Comparison of ENCODE assay signal across 8 cellular contexts in the genomic region with DNA sequence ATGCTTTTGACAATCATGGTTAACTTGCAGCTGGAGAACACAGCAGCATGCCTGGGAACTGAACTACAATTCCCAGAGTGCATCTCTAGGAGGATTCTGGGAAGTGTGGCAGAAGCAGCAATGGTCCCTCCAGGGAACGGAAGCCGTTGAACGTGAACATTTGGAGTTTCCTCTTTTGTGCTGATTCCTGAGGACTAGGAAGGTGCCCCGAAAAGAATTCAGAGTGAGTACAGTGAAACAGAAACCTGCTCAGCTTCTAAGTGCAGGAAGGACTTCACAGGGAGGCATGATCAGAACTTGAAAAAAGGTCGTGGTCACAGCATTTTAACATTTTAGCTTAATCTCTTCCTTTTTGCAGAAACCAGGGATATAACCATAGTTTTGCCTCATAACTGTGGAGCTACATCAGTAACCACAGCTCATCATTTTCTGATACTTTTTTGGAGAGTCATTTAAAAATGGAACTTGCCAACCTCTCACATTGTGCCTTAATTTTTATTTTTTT. TPM values are rescaled to one million over a fixed set of nuclear protein-coding genes. Genes with fewer than 3 reads are reported as not detected.
DNase-seq lines count a peak whose midpoint lies in the region; ATAC-seq and TF ChIP-seq lines count a peak whose summit lies in the region.

Gene NUDT13 (plus strand): TSS at position 111 of the 505 bp plus-strand sequence. CDS start 3,911 bp downstream, outside the sequence.

- H3K36me3 Mint-ChIP-seq in CD4-positive, alpha-beta memory T cell: peaks cover 22 to 23% of the 10 kb centered on the region in 2 donors
- peaks cover 24% of the 10 kb centered on the region for H3K36me3 Mint-ChIP-seq in activated CD4-positive, alpha-beta memory T cell treated with anti-CD3 and anti-CD28 coated beads for 36 hours

- H3K4me1 ChIP-seq in CD4-positive, alpha-beta memory T cell (ENCODE audit: insufficient read depth, low read length): peaks cover 10% of the 10 kb centered on the region
- H3K4me1 ChIP-seq in effector memory CD4-positive, alpha-beta T cell (ENCODE audit: control insufficient read depth, insufficient read depth, low read length, poor library complexity, severe bottlenecking): no peaks in the 10 kb centered on the region
- peaks cover 0 to 6% (median 0%) of the 10 kb centered on the region in 4 donors for H3K4me1 ChIP-seq in right lobe of liver

- POLR2A ChIA-PET in CD4-positive, alpha-beta memory T cell (lab: Charles Lee; ENCODE audit: partially characterized antibody): interaction anchor here (1.3 to 3.4 kb wide), 3 partner anchors 11 to 755 kb away, joined by 3 to 51 read pairs (median 6); partner anchors contain the start of genes DNAJB12 and P4HA1
- POLR2A ChIA-PET in activated CD4-positive, alpha-beta memory T cell treated with anti-CD3 and anti-CD28 coated beads for 36 hours (lab: Charles Lee): interaction anchor here (0.9 to 2.1 kb wide), 2 partner anchors 13 to 58 kb away, joined by 3 to 12 read pairs; partner anchors contain the start of gene P4HA1

- H3K27me3 ChIP-seq in CD4-positive, alpha-beta memory T cell (ENCODE audit: insufficient read depth, low read length): no peaks in the 10 kb centered on the region
- no peaks in the 10 kb centered on the region for H3K27me3 ChIP-seq in effector memory CD4-positive, alpha-beta T cell (replicated peaks; ENCODE audit: control insufficient read depth, insufficient read depth, low read length, poor library complexity, severe bottlenecking)
- H3K27me3 ChIP-seq in right lobe of liver: no peaks in the 10 kb centered on the region

- peaks cover 4 to 15% (median 9%) of the 10 kb centered on the region in 4 donors for H3K4me1 Mint-ChIP-seq in CD4-positive, alpha-beta memory T cell
- peaks cover 10% of the 10 kb centered on the region for H3K4me1 Mint-ChIP-seq in activated CD4-positive, alpha-beta memory T cell treated with anti-CD3 and anti-CD28 coated beads for 36 hours (ENCODE audit: low read depth)

- H3K27me3 Mint-ChIP-seq in CD4-positive, alpha-beta memory T cell: no peaks in the 10 kb centered on the region
- H3K27me3 Mint-ChIP-seq in activated CD4-positive, alpha-beta memory T cell treated with anti-CD3 and anti-CD28 coated beads for 36 hours: no peaks in the 10 kb centered on the region

- H3K9me3 ChIP-seq in CD4-positive, alpha-beta memory T cell (ENCODE audit: control insufficient read depth in 1 of 2, low read length in 2 of 2): no peaks in the 10 kb centered on the region
- H3K9me3 ChIP-seq in effector memory CD4-positive, alpha-beta T cell (ENCODE audit: control insufficient read depth, low read length): no peaks in the 10 kb centered on the region
- no peaks in the 10 kb centered on the region for H3K9me3 ChIP-seq in right lobe of liver

- H3K4me3 ChIP-seq in CD4-positive, alpha-beta memory T cell (ENCODE audit: low read length in 2 of 2): peak within 1 kb of the TSS; percentile 12 to 57
- H3K4me3 ChIP-seq in effector memory CD4-positive, alpha-beta T cell (ENCODE audit: insufficient read depth, low read depth, low read length, poor library complexity, severe bottlenecking): peak within 1 kb of the TSS; percentile 54
- peak within 1 kb of the TSS; percentile 22 to 59 (median 52) for H3K4me3 ChIP-seq in right lobe of liver

- ATAC-seq in right lobe of liver (peak; percentile 97 to 99 (median 98)), HG03159 (IDR thresholded peaks at IDR 0.05; ENCODE audit: unreplicated experiment) (no peak)

- no peak for TF ChIP-seq CTCF in right lobe of liver (IDR thresholded peaks at IDR 0.05)

- peak; percentile 50 to 61 (median 54) for DNase-seq in CD4-positive, alpha-beta memory T cell
- peak; percentile 79 for DNase-seq in H4 (ENCODE audit: low spot score)
- DNase-seq in NCI-H460 (ENCODE audit: extremely low read depth, low read depth): peak; percentile 75
- DNase-seq in activated CD4-positive, alpha-beta memory T cell treated with anti-CD3 and anti-CD28 coated beads for 36 hours: peak; percentile 61
- DNase-seq in effector memory CD4-positive, alpha-beta T cell: peak in 2 of 3 donors; percentile 28 to 39
- DNase-seq in right lobe of liver: peak; percentile 45 to 81 (median 64)
- peak; percentile 52 for DNase-seq in stimulated activated CD4-positive, alpha-beta T cell treated with anti-CD3 and anti-CD28 coated beads, Interleukin-4, amount 100 ng/mL, for 24 hours

- peak; percentile 60 for TF ChIP-seq POLR2A in right lobe of liver (IDR thresholded peaks at IDR 0.05)

- peak within 1 kb of the TSS; percentile 43 for H3K27ac ChIP-seq in CD4-positive, alpha-beta memory T cell (ENCODE audit: low read depth, low read length)
- H3K27ac ChIP-seq in effector memory CD4-positive, alpha-beta T cell (ENCODE audit: insufficient read depth, low read length, poor library complexity, severe bottlenecking): peak within 1 kb of the TSS; percentile 21
- peak within 1 kb of the TSS; percentile 62 to 87 (median 77) for H3K27ac ChIP-seq in right lobe of liver

- intact Hi-C loops in CD4-positive, alpha-beta memory T cell (cut with micrococcal nuclease): loop anchor here (1.0 kb wide), 1 partner anchor 14 kb away; the partner anchor contains the start of gene P4HA1
- intact Hi-C loops in activated CD4-positive, alpha-beta memory T cell treated with anti-CD3 and anti-CD28 coated beads for 36 hours (cut with micrococcal nuclease): loop anchor here (1.0 to 5.0 kb wide), 3 partner anchors 14 to 302 kb away; partner anchors contain the start of genes ANXA7, ECD, FAM149B1 and P4HA1
- intact Hi-C loops in right lobe of liver (cut with DNase I): no loop called here

- H3K36me3 ChIP-seq in CD4-positive, alpha-beta memory T cell (ENCODE audit: insufficient read depth, low read length): no peaks in the 10 kb centered on the region
- H3K36me3 ChIP-seq in effector memory CD4-positive, alpha-beta T cell (ENCODE audit: control insufficient read depth, insufficient read depth, low read length): no peaks in the 10 kb centered on the region
- no peaks in the 10 kb centered on the region for H3K36me3 ChIP-seq in right lobe of liver

- 0% methylated on average over 5 of the region's 5 CpGs for whole genome bisulfite sequencing in right lobe of liver (ENCODE audit: insufficient coverage, low coverage, low lambda C conversion rate, missing lambda C conversion rate)

- CTCF ChIA-PET in CD4-positive, alpha-beta memory T cell (lab: Charles Lee; ENCODE audit: partially characterized antibody): interaction anchor here (0.7 to 4.0 kb wide), 9 partner anchors 9 to 62 kb away, joined by 3 to 58 read pairs (median 3); partner anchors contain the start of gene P4HA1
- CTCF ChIA-PET in activated CD4-positive, alpha-beta memory T cell treated with anti-CD3 and anti-CD28 coated beads for 36 hours (lab: Charles Lee): interaction anchor here (0.6 to 1.8 kb wide), 5 partner anchors 14 to 217 kb away, joined by 3 to 6 read pairs (median 4); no protein-coding TSS in a partner anchor

- H3K27ac Mint-ChIP-seq in CD4-positive, alpha-beta memory T cell: peak within 1 kb of the TSS; percentile 76 to 96 (median 91)
- H3K27ac Mint-ChIP-seq in activated CD4-positive, alpha-beta memory T cell treated with anti-CD3 and anti-CD28 coated beads for 36 hours: peak within 1 kb of the TSS; percentile 78

- peaks cover 0 to 7% (median 0%) of the 10 kb centered on the region in 8 donors for H3K9me3 Mint-ChIP-seq in CD4-positive, alpha-beta memory T cell
- H3K9me3 Mint-ChIP-seq in activated CD4-positive, alpha-beta memory T cell treated with anti-CD3 and anti-CD28 coated beads for 36 hours: peaks cover 8% of the 10 kb centered on the region

- peak within 1 kb of the TSS; percentile 90 to 97 (median 93) for H3K4me3 Mint-ChIP-seq in CD4-positive, alpha-beta memory T cell
- H3K4me3 Mint-ChIP-seq in activated CD4-positive, alpha-beta memory T cell treated with anti-CD3 and anti-CD28 coated beads for 36 hours: peak within 1 kb of the TSS; percentile 85

RNA-seq across cellular contexts. Expression of gene NUDT13, which starts in this region (rescaled TPM):
- total RNA-seq in CD4-positive, alpha-beta memory T cell: 1 to 10 TPM; 2.5 to 2.9 TPM
- polyA plus RNA-seq in CD4-positive, alpha-beta memory T cell: 1 to 10 TPM; 1.4 to 1.6 TPM
- 1.1 and 2.0 TPM in 2 replicates for total RNA-seq in H4 (2014; rRNA removed; shearing (Covaris generic))
- total RNA-seq in NCI-H460 (2014; rRNA removed; shearing (Covaris generic)): 6.3 and 7.1 TPM in 2 replicates
- 5.1 and 12.8 TPM in 2 replicates for polyA plus RNA-seq in NCI-H460 (2014; cell fraction: nucleus; rRNA removed)
- total RNA-seq in activated CD4-positive, alpha-beta memory T cell treated with anti-CD3 and anti-CD28 coated beads for 36 hours: 1 to 10 TPM; 1.0 to 1.4 TPM
- total RNA-seq in right lobe of liver: 1 to 10 TPM; 1.8 to 4.2 (median 2.1) TPM

Comparison
In these comparisons a context has a peak if more than half of its experiments do, and no peak if none do; other contexts are left out.
1. H3K27ac ChIP-seq: peak in every context shown above with its lines; median percentile 77 in right lobe of liver; 43 in CD4-positive, alpha-beta memory T cell; 21 in effector memory CD4-positive, alpha-beta T cell.
2. intact Hi-C loops: an anchor here in CD4-positive, alpha-beta memory T cell (1.0 kb wide) and activated CD4-positive, alpha-beta memory T cell treated with anti-CD3 and anti-CD28 coated beads for 36 hours (1.0 to 5.0 kb wide); none called in right lobe of liver.